Comparison of ENCODE assay signal across 11 cellular contexts in genomic region chr17:64694207-64694606, GRCh38. TPM values are rescaled to one million over a fixed set of nuclear protein-coding genes. Genes with fewer than 3 reads are reported as not detected.
DNase-seq lines count a peak whose midpoint lies in the region; ATAC-seq and TF ChIP-seq lines count a peak whose summit lies in the region.
"Had no signal": no experiment of that assay in that cellular context is flagged by ENCODE, and none has a peak within 500 bp of the region (broad histone marks: within the 10 kb centered on the region; RNA-seq: fewer than 3 reads in every experiment).

No MANE protein-coding gene starts in this region.

- H3K27me3 ChIP-seq in A673 (replicated peaks; ENCODE audit: insufficient read depth, low read depth, low read length, poor library complexity) (no peaks in the 10 kb centered on the region), lower lobe of right lung (ENCODE audit: low read depth) (no peaks in the 10 kb centered on the region)

- ATAC-seq in lower lobe of right lung (peak; percentile 97), HG03342 (IDR thresholded peaks at IDR 0.05; ENCODE audit: unreplicated experiment) (no peak)

- H3K4me3 Mint-ChIP-seq in chondrocyte (ENCODE audit: unreplicated experiment) = no peak overlapping the region
- H3K4me3 Mint-ChIP-seq in activated T-helper 2 cell treated with anti-CD3 and anti-CD28 coated beads, Interferon-gamma antibody, Interleukin-2, Interleukin-4, amounts not matched to agents 10 μg/mL and 5 μg/mL and 100 μg/mL, durations not matched to agents 14 hours and 24 hours and 36 hours (ENCODE audit: low read depth) = no peak overlapping the region

- CTCF ChIA-PET in A673 (lab: Charles Lee) = no interaction called here

- H3K9me3 ChIP-seq in A673 (ENCODE audit: low read depth, low read length, poor library complexity, severe bottlenecking) = no peaks in the 10 kb centered on the region
- H3K9me3 ChIP-seq in lower lobe of right lung = no peaks in the 10 kb centered on the region

- H3K27ac ChIP-seq in A673 (ENCODE audit: low read depth, low read length, poor library complexity, severe bottlenecking) (no peak overlapping the region), lower lobe of right lung (peak overlapping the region; percentile 68)

- intact Hi-C loops in A673 (cut with micrococcal nuclease; ENCODE audit: unreplicated experiment) = no loop called here
- intact Hi-C loops in lower lobe of right lung (cut with DNase I) = no loop called here
- intact Hi-C loops in activated T-helper 2 cell treated with anti-CD3 and anti-CD28 coated beads, Interferon-gamma antibody, Interleukin-2, Interleukin-4, amounts not matched to agents 10 μg/mL and 5 μg/mL and 100 μg/mL, durations not matched to agents 14 hours and 24 hours and 36 hours (cut with micrococcal nuclease) = no loop called here

- peaks cover 22% of the 10 kb centered on the region for H3K4me1 Mint-ChIP-seq in chondrocyte (ENCODE audit: low read depth)
- no peaks in the 10 kb centered on the region for H3K4me1 Mint-ChIP-seq in activated T-helper 2 cell treated with anti-CD3 and anti-CD28 coated beads, Interferon-gamma antibody, Interleukin-2, Interleukin-4, amounts not matched to agents 10 μg/mL and 5 μg/mL and 100 μg/mL, durations not matched to agents 14 hours and 24 hours and 36 hours (ENCODE audit: low read depth)

- H3K27me3 Mint-ChIP-seq in chondrocyte (ENCODE audit: low read depth) = no peaks in the 10 kb centered on the region
- H3K27me3 Mint-ChIP-seq in activated T-helper 2 cell treated with anti-CD3 and anti-CD28 coated beads, Interferon-gamma antibody, Interleukin-2, Interleukin-4, amounts not matched to agents 10 μg/mL and 5 μg/mL and 100 μg/mL, durations not matched to agents 14 hours and 24 hours and 36 hours (ENCODE audit: low read depth) = peaks cover 8% of the 10 kb centered on the region

- TF ChIP-seq CTCF in A673 (conservative IDR thresholded peaks at IDR 0.05; ENCODE audit: low read depth, low read length) (no peak), NB4 (IDR thresholded peaks at IDR 0.05; ENCODE audit: low read depth, low read length) (no peak), chondrocyte (IDR thresholded peaks at IDR 0.05) (no peak), lower lobe of right lung (IDR thresholded peaks at IDR 0.05) (no peak)

- no peaks in the 10 kb centered on the region for H3K36me3 Mint-ChIP-seq in chondrocyte (ENCODE audit: low read depth)
- no peaks in the 10 kb centered on the region for H3K36me3 Mint-ChIP-seq in activated T-helper 2 cell treated with anti-CD3 and anti-CD28 coated beads, Interferon-gamma antibody, Interleukin-2, Interleukin-4, amounts not matched to agents 10 μg/mL and 5 μg/mL and 100 μg/mL, durations not matched to agents 14 hours and 24 hours and 36 hours (ENCODE audit: low read depth)

- peak overlapping the region; percentile 27 for H3K27ac Mint-ChIP-seq in chondrocyte (ENCODE audit: unreplicated experiment)
- H3K27ac Mint-ChIP-seq in activated T-helper 2 cell treated with anti-CD3 and anti-CD28 coated beads, Interferon-gamma antibody, Interleukin-2, Interleukin-4, amounts not matched to agents 10 μg/mL and 5 μg/mL and 100 μg/mL, durations not matched to agents 14 hours and 24 hours and 36 hours = no peak overlapping the region

- BruUV-seq in A673 (replicated peaks; lab: Mats Ljungman, UMichigan) = no TSS peak

- peak; percentile 61 for DNase-seq in A673 (ENCODE audit: low spot score)
- peak; percentile 63 for DNase-seq in NB4 (ENCODE audit: low read depth)
- DNase-seq in chondrocyte (ENCODE audit: low spot score) = no peak
- peak; percentile 79 for DNase-seq in lower lobe of right lung
- DNase-seq in NOMO-1 (lab: John Stamatoyannopoulos, UW; ENCODE audit: unreplicated experiment in 2 of 2) = no peak
- no peak for DNase-seq in NCI-H1105 treated with DMSO at 0.1 percent for 48 hours (lab: John Stamatoyannopoulos, UW)
- no peak for DNase-seq in activated T-helper 2 cell treated with anti-CD3 and anti-CD28 coated beads, Interferon-gamma antibody, Interleukin-2, Interleukin-4, amounts not matched to agents 10 μg/mL and 5 μg/mL and 100 μg/mL, durations not matched to agents 14 hours and 24 hours and 36 hours (ENCODE audit: low spot score)
- DNase-seq: central memory CD4-positive, alpha-beta T cell; NCI-H187 treated with DMSO at 0.1 percent for 48 hours; stimulated activated CD4-positive, alpha-beta T cell treated with anti-CD3 and anti-CD28 coated beads, Interleukin-4, amount 100 ng/mL, for 1 hour had no signal

- H3K4me3 ChIP-seq in A673 (ENCODE audit: low read depth, low read length, poor library complexity, severe bottlenecking) (no peak overlapping the region), NB4 (ENCODE audit: low read depth, low read length) (no peak overlapping the region), lower lobe of right lung (no peak overlapping the region)

- no peaks in the 10 kb centered on the region for H3K4me1 ChIP-seq in A673 (ENCODE audit: insufficient read depth, low read length, poor library complexity, severe bottlenecking)
- H3K4me1 ChIP-seq in lower lobe of right lung = peaks cover 5% of the 10 kb centered on the region

- no peak for TF ChIP-seq POLR2A in NB4 (IDR thresholded peaks at IDR 0.05; ENCODE audit: extremely low read depth, insufficient read length)

- H3K9me3 Mint-ChIP-seq in chondrocyte (ENCODE audit: low read depth) = no peaks in the 10 kb centered on the region
- no peaks in the 10 kb centered on the region for H3K9me3 Mint-ChIP-seq in activated T-helper 2 cell treated with anti-CD3 and anti-CD28 coated beads, Interferon-gamma antibody, Interleukin-2, Interleukin-4, amounts not matched to agents 10 μg/mL and 5 μg/mL and 100 μg/mL, durations not matched to agents 14 hours and 24 hours and 36 hours

- H3K36me3 ChIP-seq in A673 (ENCODE audit: insufficient read depth, low read length, poor library complexity, severe bottlenecking) = no peaks in the 10 kb centered on the region
- H3K36me3 ChIP-seq in lower lobe of right lung = no peaks in the 10 kb centered on the region

- POLR2A ChIA-PET in A673 (lab: Charles Lee; ENCODE audit: low non-redundant PET) = no interaction called here

RNA-seq across cellular contexts. Expression of gene SMURF2, which starts 32.1 kb away (rescaled TPM):
- 24.7 and 27.8 TPM in 2 replicates for total RNA-seq in A673 (2021)
- total RNA-seq in chondrocyte = 33.4 to 41.0 TPM (median 36.2 TPM) in 3 replicates
- total RNA-seq in lower lobe of right lung = 39.6 TPM
- total RNA-seq in activated T-helper 2 cell treated with anti-CD3 and anti-CD28 coated beads, Interferon-gamma antibody, Interleukin-2, Interleukin-4, amounts not matched to agents 10 μg/mL and 5 μg/mL and 100 μg/mL, durations not matched to agents 14 hours and 24 hours and 36 hours = 12.6 and 13.1 TPM in 2 replicates

Comparison
In these comparisons a context has a peak if more than half of its experiments do, and no peak if none do; other contexts are left out.
1. DNase-seq: peak in A673 (single experiment), NB4 (single experiment) and lower lobe of right lung (single experiment); none in chondrocyte (single experiment), NOMO-1 (0 of 2), NCI-H1105 treated with DMSO at 0.1 percent for 48 hours (single experiment) and activated T-helper 2 cell treated with anti-CD3 and anti-CD28 coated beads, Interferon-gamma antibody, Interleukin-2, Interleukin-4, amounts not matched to agents 10 μg/mL and 5 μg/mL and 100 μg/mL, durations not matched to agents 14 hours and 24 hours and 36 hours (single experiment).